Comparison of ENCODE assay signal across 13 cellular contexts in genomic region chr2:215713393-215713792, GRCh38.
A peak's percentile ranks its signal among the peaks of the same experiment; 100 is the strongest.
DNase-seq lines count a peak whose midpoint lies in the region; ATAC-seq, FAIRE-seq and TF ChIP-seq lines count a peak whose summit lies in the region.
"Had no signal": no experiment of that assay in that cellular context is flagged by ENCODE, and none has a peak within 500 bp of the region (broad histone marks: within the 10 kb centered on the region; RNA-seq: fewer than 3 reads in every experiment).

No MANE protein-coding gene starts in this region.

- H3K36me3 Mint-ChIP-seq in mesothelial cell of epicardium (no peaks in the 10 kb centered on the region), progenitor cell of endocrine pancreas (ENCODE audit: insufficient read depth) (no peaks in the 10 kb centered on the region)

- no peaks in the 10 kb centered on the region for H3K9me3 ChIP-seq in aorta (ENCODE audit: control insufficient read depth, low read length)

- H3K36me3 ChIP-seq in aorta (ENCODE audit: control insufficient read depth in 1 of 2, insufficient read depth in 2 of 2, low read length in 1 of 2) = no peaks in the 10 kb centered on the region

- no peak overlapping the region for H3K4me3 ChIP-seq in aorta (ENCODE audit: low read length in 2 of 2)

- H3K9me3 Mint-ChIP-seq in mesothelial cell of epicardium = no peaks in the 10 kb centered on the region
- H3K9me3 Mint-ChIP-seq in progenitor cell of endocrine pancreas (ENCODE audit: low read depth) = no peaks in the 10 kb centered on the region
- H3K9me3 Mint-ChIP-seq: central memory CD8-positive, alpha-beta T cell had no signal

- H3K4me1 ChIP-seq in aorta (ENCODE audit: control insufficient read depth in 1 of 2, insufficient read depth in 2 of 2, low read length in 2 of 2) = peaks cover 1 to 5% of the 10 kb centered on the region in 2 donors

- H3K4me3 Mint-ChIP-seq in mesothelial cell of epicardium (no peak overlapping the region), progenitor cell of endocrine pancreas (ENCODE audit: low read depth) (no peak overlapping the region)
- H3K4me3 Mint-ChIP-seq: central memory CD8-positive, alpha-beta T cell had no signal

- H3K27me3 ChIP-seq in aorta (ENCODE audit: control insufficient read depth in 1 of 2, insufficient read depth in 2 of 2, low read length in 1 of 2) = no peaks in the 10 kb centered on the region

- H3K27ac ChIP-seq in aorta (ENCODE audit: low read depth in 1 of 2, low read length in 2 of 2) = peak overlapping the region in 1 of 2 donors; percentile 54
- H3K27ac ChIP-seq: parathyroid adenoma had no signal

- H3K27ac Mint-ChIP-seq in mesothelial cell of epicardium (peak overlapping the region; percentile 80), progenitor cell of endocrine pancreas (no peak overlapping the region)

- peak; percentile 30 for ATAC-seq in Right ventricle myocardium inferior
- peak; percentile 19 for ATAC-seq in aorta (ENCODE audit: low FRiP score)
- no peak for ATAC-seq in HG03025 (IDR thresholded peaks at IDR 0.05; ENCODE audit: low FRiP score, unreplicated experiment)

- H3K27me3 Mint-ChIP-seq in mesothelial cell of epicardium (ENCODE audit: low read depth) (no peaks in the 10 kb centered on the region), progenitor cell of endocrine pancreas (no peaks in the 10 kb centered on the region)

- H3K4me1 Mint-ChIP-seq in mesothelial cell of epicardium = peaks cover 45% of the 10 kb centered on the region
- peaks cover 32% of the 10 kb centered on the region for H3K4me1 Mint-ChIP-seq in progenitor cell of endocrine pancreas (ENCODE audit: low read depth)
- H3K4me1 Mint-ChIP-seq: central memory CD8-positive, alpha-beta T cell had no signal

- DNase-seq in Right ventricle myocardium inferior (ENCODE audit: missing footprints) = no peak
- no peak for DNase-seq in cardiac septum (ENCODE audit: low spot score)
- no peak for DNase-seq in mesothelial cell of epicardium (ENCODE audit: low spot score in 2 of 2, unreplicated experiment in 2 of 2)
- no peak for DNase-seq in aorta
- no peak for DNase-seq in progenitor cell of endocrine pancreas (ENCODE audit: low spot score, unreplicated experiment)
- DNase-seq in DMS153 (lab: John Stamatoyannopoulos, UW) = no peak
- DNase-seq: activated CD8-positive, alpha-beta memory T cell treated with anti-CD3 and anti-CD28 coated beads, Interleukin-2, amount 50 U/mL, for 48 hours; AML-193; NCI-H510A treated with DMSO at 0.1 percent for 48 hours had no signal

- no peak for TF ChIP-seq CTCF in mesothelial cell of epicardium (IDR thresholded peaks at IDR 0.05; ENCODE audit: unreplicated experiment)
- TF ChIP-seq CTCF in progenitor cell of endocrine pancreas (IDR thresholded peaks at IDR 0.05; ENCODE audit: unreplicated experiment) = no peak

- peak; percentile 92 for FAIRE-seq in endometrium (lab: Jason Lieb, UNC)

- intact Hi-C loops in Right ventricle myocardium inferior (cut with DNase I) (loop anchor here (2.0 kb wide), 1 partner anchor 45 kb away; no protein-coding TSS in a partner anchor), cardiac septum (cut with DNase I) (loop anchor here (10.0 kb wide), 1 partner anchor 249 kb away; no protein-coding TSS in a partner anchor), aorta (cut with DNase I) (no loop called here)

Comparison
In these comparisons a context has a peak if more than half of its experiments do, and no peak if none do; other contexts are left out.
1. intact Hi-C loops: an anchor here in Right ventricle myocardium inferior (2.0 kb wide) and cardiac septum (10.0 kb wide); none called in aorta.